ENCODE assay signal across 8 cellular contexts in the genomic region with DNA sequence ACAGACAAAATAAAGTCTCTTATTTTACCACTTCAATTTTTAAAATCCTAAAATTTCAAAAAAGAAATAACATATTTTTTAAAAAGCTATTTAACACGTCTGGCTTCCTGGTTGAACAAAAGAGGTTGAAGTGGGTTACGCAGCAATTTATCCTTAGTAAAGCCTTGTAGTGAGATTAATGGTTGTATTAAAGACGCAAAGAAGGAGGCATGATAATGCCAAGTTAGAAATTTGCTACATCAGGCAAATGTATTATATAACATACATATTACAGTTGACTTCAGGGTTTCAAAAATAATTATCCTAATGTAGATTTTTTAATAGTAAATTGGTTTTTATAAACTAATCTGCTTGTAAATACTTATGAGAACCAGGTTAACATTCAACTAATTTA. TPM values are rescaled to one million over a fixed set of nuclear protein-coding genes. Genes with fewer than 3 reads are reported as not detected.
A peak's percentile ranks its signal among the peaks of the same experiment; 100 is the strongest.
DNase-seq lines count a peak whose midpoint lies in the region; ATAC-seq and TF ChIP-seq lines count a peak whose summit lies in the region.

No MANE protein-coding gene starts in this region.

- H3K79me2 ChIP-seq in neural progenitor cell (ENCODE audit: low read depth): peaks cover 98% of the 10 kb centered on the region

- H3K4me3 ChIP-seq in CD4-positive, alpha-beta memory T cell (ENCODE audit: low read length in 2 of 2): no peak overlapping the region
- H3K4me3 ChIP-seq in HUES64 (ENCODE audit: low read length) (peak overlapping the region; percentile 39; the same call in 1 of the 2 replicates), coronary artery (peak overlapping the region; percentile 71), neural progenitor cell (peak overlapping the region; percentile 34)

- no peaks in the 10 kb centered on the region for H3K9me3 ChIP-seq in CD4-positive, alpha-beta memory T cell (ENCODE audit: control insufficient read depth in 1 of 2, low read length in 2 of 2)
- H3K9me3 ChIP-seq in HUES64 (ENCODE audit: insufficient read depth, low read depth, low read length): no peaks in the 10 kb centered on the region
- no peaks in the 10 kb centered on the region for H3K9me3 ChIP-seq in neural progenitor cell (ENCODE audit: low read depth)

- H3K36me3 ChIP-seq in CD4-positive, alpha-beta memory T cell (ENCODE audit: insufficient read depth, low read length): no peaks in the 10 kb centered on the region
- H3K36me3 ChIP-seq in HUES64 (ENCODE audit: insufficient read depth, low read length) (peaks cover 2% of the 10 kb centered on the region; the same call in 1 of the 2 replicates), neural progenitor cell (no peaks in the 10 kb centered on the region)

- peaks cover 24 to 46% (median 29%) of the 10 kb centered on the region in 4 donors for H3K4me1 Mint-ChIP-seq in CD4-positive, alpha-beta memory T cell
- H3K4me1 Mint-ChIP-seq in neural progenitor cell: peaks cover 14% of the 10 kb centered on the region

- H3K27ac Mint-ChIP-seq in CD4-positive, alpha-beta memory T cell: peak overlapping the region in 5 of 7 donors; percentile 6 to 83 (median 60)
- H3K27ac Mint-ChIP-seq in neural progenitor cell: no peak overlapping the region

- CTCF ChIA-PET in CD4-positive, alpha-beta memory T cell (lab: Charles Lee; ENCODE audit: partially characterized antibody): interaction anchor here (1.0 to 1.9 kb wide), 4 partner anchors 13 to 35 kb away, joined by 3 to 5 read pairs (median 4); partner anchors contain the start of gene ANKRD17

- H3K4me3 Mint-ChIP-seq in CD4-positive, alpha-beta memory T cell: peak overlapping the region in 5 of 8 donors; percentile 20 to 40 (median 38)
- no peak overlapping the region for H3K4me3 Mint-ChIP-seq in neural progenitor cell

- no peaks in the 10 kb centered on the region for H3F3A ChIP-seq in neural progenitor cell (ENCODE audit: low read depth)

- peaks cover 52% of the 10 kb centered on the region for H4K20me1 ChIP-seq in neural progenitor cell (ENCODE audit: low read depth)

- H2AFZ ChIP-seq in neural progenitor cell (replicated peaks): no peak overlapping the region

- 69% methylated on average over 3 of the region's 3 CpGs for WGBS in HUES64

- no peaks in the 10 kb centered on the region for H3K27me3 ChIP-seq in CD4-positive, alpha-beta memory T cell (ENCODE audit: insufficient read depth, low read length)
- H3K27me3 ChIP-seq in HUES64 (ENCODE audit: insufficient read depth, low read length) (no peaks in the 10 kb centered on the region), neural progenitor cell (no peaks in the 10 kb centered on the region)

- DNase-seq in CD4-positive, alpha-beta memory T cell: no peak
- no peak for DNase-seq in coronary artery (ENCODE audit: low spot score)
- DNase-seq in neural progenitor cell (ENCODE audit: low spot score): no peak
- no peak for DNase-seq in stimulated activated CD4-positive, alpha-beta T cell treated with anti-CD3 and anti-CD28 coated beads, Interleukin-1b, Interleukin-23, amount 100 ng/mL, for 48 hours
- DNase-seq in NCI-H446 treated with DMSO at 0.1 percent for 48 hours (lab: John Stamatoyannopoulos, UW): no peak
- no peak for DNase-seq in activated CD4-positive, CD25-positive, alpha-beta regulatory T cell (lab: John Stamatoyannopoulos, UW)

- no peak for TF ChIP-seq CTCF in coronary artery (IDR thresholded peaks at IDR 0.05)
- TF ChIP-seq CTCF in neural progenitor cell (IDR thresholded peaks at IDR 0.05): no peak

- no peaks in the 10 kb centered on the region for H3K27me3 Mint-ChIP-seq in CD4-positive, alpha-beta memory T cell
- no peaks in the 10 kb centered on the region for H3K27me3 Mint-ChIP-seq in neural progenitor cell (ENCODE audit: insufficient read depth, low read depth)

- peak overlapping the region; percentile 68 for H3K4me2 ChIP-seq in neural progenitor cell

- POLR2A ChIA-PET in CD4-positive, alpha-beta memory T cell (lab: Charles Lee; ENCODE audit: partially characterized antibody): interaction anchor here (2.4 to 3.7 kb wide), 2 partner anchors 35 to 153 kb away, joined by 9 to 38 read pairs; partner anchors contain the start of genes ANKRD17 and COX18

- intact Hi-C loops in CD4-positive, alpha-beta memory T cell (cut with micrococcal nuclease): loop anchor here (1.0 kb wide), 2 partner anchors 36 to 154 kb away; partner anchors contain the start of gene COX18

- peak overlapping the region; percentile 89 for H3K27ac ChIP-seq in CD4-positive, alpha-beta memory T cell (ENCODE audit: low read depth, low read length)
- H3K27ac ChIP-seq in HUES64 (ENCODE audit: low read depth, low read length): peak overlapping the region; percentile 11; the same call in 1 of the 2 replicates
- no peak overlapping the region for H3K27ac ChIP-seq in coronary artery
- H3K27ac ChIP-seq in neural progenitor cell: peak overlapping the region; percentile 45

- no peak for ATAC-seq in HG03521 (IDR thresholded peaks at IDR 0.05; ENCODE audit: unreplicated experiment)

- peaks cover 50% of the 10 kb centered on the region for H3K4me1 ChIP-seq in CD4-positive, alpha-beta memory T cell (ENCODE audit: insufficient read depth, low read length)
- H3K4me1 ChIP-seq in HUES64 (ENCODE audit: insufficient read depth, low read length) (peaks cover 41% of the 10 kb centered on the region), neural progenitor cell (peaks cover 20% of the 10 kb centered on the region)

- H3K9ac ChIP-seq in HUES64 (ENCODE audit: low read depth, low read length) (peak overlapping the region; percentile 22; the same call in 1 of the 2 replicates), neural progenitor cell (no peak overlapping the region)

- H3K36me3 Mint-ChIP-seq in CD4-positive, alpha-beta memory T cell: peaks cover 0 to 3% of the 10 kb centered on the region in 2 donors
- H3K36me3 Mint-ChIP-seq in neural progenitor cell: peaks cover 2% of the 10 kb centered on the region

- H3K9me3 Mint-ChIP-seq in CD4-positive, alpha-beta memory T cell: no peaks in the 10 kb centered on the region
- H3K9me3 Mint-ChIP-seq in neural progenitor cell: no peaks in the 10 kb centered on the region

RNA-seq across cellular contexts. Expression of gene ANKRD17, which starts 35.3 kb away (rescaled TPM):
- total RNA-seq in CD4-positive, alpha-beta memory T cell: 10 to 100 TPM; 58.4 to 58.7 TPM
- 10 to 100 TPM in 1 of 2 donors, 1 to 10 TPM in 1; 7.9 to 15.8 TPM for polyA plus RNA-seq in CD4-positive, alpha-beta memory T cell
- 38.6 TPM for polyA plus RNA-seq in HUES64 (2013, experiment 1 of 2)
- 38.2 TPM for polyA plus RNA-seq in HUES64 (2013, experiment 2 of 2)
- 61.9 and 67.3 TPM in 2 replicates for total RNA-seq in neural progenitor cell (ENCODE audit: low replicate concordance)

Comparison
In these comparisons a context has a peak if more than half of its experiments do, and no peak if none do; other contexts are left out.
1. H3K27ac ChIP-seq: peak in CD4-positive, alpha-beta memory T cell (single experiment), HUES64 (single experiment) and neural progenitor cell (single experiment); none in coronary artery (0 of 2).
2. H3K4me3 ChIP-seq: peak in HUES64 (single experiment), coronary artery (single experiment) and neural progenitor cell (single experiment); none in CD4-positive, alpha-beta memory T cell (0 of 2).